ENCODE assay signal across 15 cellular contexts in the genomic region with DNA sequence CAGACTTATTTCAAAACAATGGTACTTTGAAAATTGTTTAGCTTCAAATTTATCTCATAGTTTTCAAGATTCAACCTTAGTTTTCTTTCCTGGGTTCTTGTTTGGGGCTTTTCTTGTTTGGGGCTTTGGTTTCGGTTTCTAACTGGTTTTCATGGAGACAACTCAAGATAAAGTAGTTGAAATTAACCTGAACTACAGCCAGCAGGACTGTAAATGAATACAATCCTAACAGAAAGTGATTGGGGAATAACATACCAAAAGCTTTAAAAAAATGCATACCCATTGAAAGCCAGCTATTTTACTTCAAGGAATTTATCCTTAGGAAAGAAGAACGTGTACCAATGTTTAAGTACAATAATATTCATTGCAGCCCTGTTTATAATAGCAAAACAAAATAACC.
"Had no signal": no experiment of that assay in that cellular context is flagged by ENCODE, and none has a peak within 500 bp of the region (broad histone marks: within the 10 kb centered on the region; RNA-seq: fewer than 3 reads in every experiment).

No MANE protein-coding gene starts in this region.

- H3K4me2 ChIP-seq: neural progenitor cell had no signal

- H3K36me3 Mint-ChIP-seq: neural progenitor cell had no signal

- H2AFZ ChIP-seq: neural progenitor cell had no signal

- DNase-seq: activated CD4-positive, alpha-beta T cell treated with anti-CD3 and anti-CD28 coated beads for 36 hours; activated CD8-positive, alpha-beta memory T cell treated with anti-CD3 and anti-CD28 coated beads, Interleukin-2, amount 50 U/mL, for 48 hours; activated CD8-positive, alpha-beta T cell treated with anti-CD3 and anti-CD28 coated beads for 36 hours; hippocampal formation; pancreas; retina; stimulated activated CD4-positive, alpha-beta T cell treated with anti-CD3 and anti-CD28 coated beads, Interleukin-15, amount 100 ng/mL, for 24 hours; stimulated activated CD4-positive, alpha-beta T cell treated with anti-CD3 and anti-CD28 coated beads, Interleukin-4, amount 100 ng/mL, for 4 hours; stimulated activated naive CD8-positive, alpha-beta T cell treated with anti-CD3 and anti-CD28 coated beads, Interleukin-15, amount 100 ng/mL, for 72 hours; T-helper 1 cell; testis; WERI-Rb-1 had no signal

- H3K27me3 ChIP-seq: esophagus muscularis mucosa, neural progenitor cell, pancreas, testis had no signal

- H3K27me3 Mint-ChIP-seq: stimulated activated naive CD8-positive, alpha-beta T cell treated with anti-CD3 and anti-CD28 coated beads, Interleukin-15, amount 100 ng/mL, for 72 hours had no signal

- H3K4me3 ChIP-seq: esophagus muscularis mucosa, neural progenitor cell, pancreas, testis had no signal

- H3K9me3 Mint-ChIP-seq: activated CD8-positive, alpha-beta T cell treated with anti-CD3 and anti-CD28 coated beads for 36 hours; stimulated activated naive CD8-positive, alpha-beta T cell treated with anti-CD3 and anti-CD28 coated beads, Interleukin-15, amount 100 ng/mL, for 72 hours had no signal

- H3K9me3 ChIP-seq: esophagus muscularis mucosa, pancreas, testis had no signal

- H3K27ac ChIP-seq: esophagus muscularis mucosa, neural progenitor cell, pancreas, testis, WERI-Rb-1 had no signal

- H3K27ac Mint-ChIP-seq: activated CD4-positive, alpha-beta T cell treated with anti-CD3 and anti-CD28 coated beads for 36 hours; activated CD8-positive, alpha-beta T cell treated with anti-CD3 and anti-CD28 coated beads for 36 hours; neural progenitor cell; stimulated activated naive CD8-positive, alpha-beta T cell treated with anti-CD3 and anti-CD28 coated beads, Interleukin-15, amount 100 ng/mL, for 72 hours had no signal

- H3K4me1 Mint-ChIP-seq: activated CD4-positive, alpha-beta T cell treated with anti-CD3 and anti-CD28 coated beads for 36 hours; stimulated activated naive CD8-positive, alpha-beta T cell treated with anti-CD3 and anti-CD28 coated beads, Interleukin-15, amount 100 ng/mL, for 72 hours had no signal

- H3K9ac ChIP-seq: neural progenitor cell had no signal

- H3K36me3 ChIP-seq: esophagus muscularis mucosa, neural progenitor cell, pancreas, WERI-Rb-1 had no signal

- H3K4me1 ChIP-seq: pancreas, testis had no signal

- H3K4me3 Mint-ChIP-seq: activated CD4-positive, alpha-beta T cell treated with anti-CD3 and anti-CD28 coated beads for 36 hours; activated CD8-positive, alpha-beta T cell treated with anti-CD3 and anti-CD28 coated beads for 36 hours; brain; neural progenitor cell; stimulated activated naive CD8-positive, alpha-beta T cell treated with anti-CD3 and anti-CD28 coated beads, Interleukin-15, amount 100 ng/mL, for 72 hours had no signal
